In genomic region chr11:67401495-67402191, GRCh38 we compare ENCODE assay signal across 1 cellular context.
TF ChIP-seq lines count a peak whose summit lies in the region.

TSS of gene PPP1CA (minus strand) at chr11:67401858. CDS start at chr11:67401782, 76 bp downstream.

TF ChIP-seq in HepG2, 621 proteins besides CTCF, POLR2A, EP300 and RAD21 (continued from another document and continues in another):
- TF ChIP-seq ZBTB34 (CRISPR knock-in tag; IDR thresholded peaks at IDR 0.05) (no peak), IKZF4 (CRISPR knock-in tag; IDR thresholded peaks at IDR 0.05; ENCODE audit: borderline replicate concordance, low read depth, not compliant biosample characterization) (no peak), ZBTB10 (CRISPR knock-in tag; IDR thresholded peaks at IDR 0.05; ENCODE audit: borderline replicate concordance) (no peak), PRDM4 (CRISPR knock-in tag; IDR thresholded peaks at IDR 0.05; ENCODE audit: borderline replicate concordance) (no peak), LBX2 (CRISPR knock-in tag; IDR thresholded peaks at IDR 0.05; ENCODE audit: borderline replicate concordance) (no peak), ZNF333 (CRISPR knock-in tag; IDR thresholded peaks at IDR 0.05; ENCODE audit: borderline replicate concordance) (no peak), ETV5 (CRISPR knock-in tag; IDR thresholded peaks at IDR 0.05; ENCODE audit: borderline replicate concordance) (peak; percentile 73; the same call in 1 of the 2 replicates), ATF7 (IDR thresholded peaks at IDR 0.05) (no peak), ATF7 (CRISPR knock-in tag; IDR thresholded peaks at IDR 0.05) (no peak), MAF1 (CRISPR knock-in tag; IDR thresholded peaks at IDR 0.05; ENCODE audit: borderline replicate concordance) (no peak), ZMYM3 (CRISPR knock-in tag; IDR thresholded peaks at IDR 0.05) (no peak), PHF8 (CRISPR knock-in tag; IDR thresholded peaks at IDR 0.05) (peak; percentile 65), HES4 (CRISPR knock-in tag; IDR thresholded peaks at IDR 0.05; ENCODE audit: borderline replicate concordance) (peak; percentile 46; the same call in 1 of the 2 replicates), ZNF276 (CRISPR knock-in tag; IDR thresholded peaks at IDR 0.05; ENCODE audit: low read depth) (no peak), MYC (CRISPR knock-in tag; IDR thresholded peaks at IDR 0.05; ENCODE audit: borderline replicate concordance) (no peak), ZNF589 (CRISPR knock-in tag; conservative IDR thresholded peaks at IDR 0.05) (no peak), PRDM15 (CRISPR knock-in tag; IDR thresholded peaks at IDR 0.05) (no peak; the same call in 1 of the 2 replicates), MNT (IDR thresholded peaks at IDR 0.05) (no peak), FOXO1 (CRISPR knock-in tag; IDR thresholded peaks at IDR 0.05) (peak; percentile 24; the same call in 1 of the 2 replicates), TOE1 (CRISPR knock-in tag; IDR thresholded peaks at IDR 0.05) (no peak), DZIP1 (CRISPR knock-in tag; IDR thresholded peaks at IDR 0.05) (no peak), SNAPC2 (CRISPR knock-in tag; IDR thresholded peaks at IDR 0.05) (no peak), CHCHD3 (CRISPR knock-in tag; IDR thresholded peaks at IDR 0.05) (no peak), MED8 (CRISPR knock-in tag; IDR thresholded peaks at IDR 0.05; ENCODE audit: insufficient replicate concordance) (no peak), ZNF513 (CRISPR knock-in tag; conservative IDR thresholded peaks at IDR 0.05) (no peak), ZNF597 (CRISPR knock-in tag; IDR thresholded peaks at IDR 0.05) (no peak), E2F1 (CRISPR knock-in tag; IDR thresholded peaks at IDR 0.05) (no peak), SNRNP70 (IDR thresholded peaks at IDR 0.05; ENCODE audit: low read depth, low read length) (no peak)
